In genomic region chr1:232534552-232535517, GRCh38 we compare ENCODE assay signal across 31 cellular contexts.
"Had no signal": no experiment of that assay in that cellular context is flagged by ENCODE, and none has a peak within 500 bp of the region (broad histone marks: within the 10 kb centered on the region; RNA-seq: fewer than 3 reads in every experiment).

No MANE protein-coding gene starts in this region.

- H3K36me3 ChIP-seq: brain microvascular endothelial cell, neutrophil, thoracic aorta, uterus, WERI-Rb-1 had no signal

- H3K27me3 Mint-ChIP-seq: type B pancreatic cell had no signal

- H3K4me1 Mint-ChIP-seq: activated naive CD8-positive, alpha-beta T cell treated with anti-CD3 and anti-CD28 coated beads for 36 hours had no signal

- H3K4me3 Mint-ChIP-seq: activated naive CD4-positive, alpha-beta T cell treated with anti-CD3 and anti-CD28 coated beads for 36 hours; activated naive CD8-positive, alpha-beta T cell treated with anti-CD3 and anti-CD28 coated beads for 36 hours; activated T-helper 1 cell treated with anti-CD3 and anti-CD28 coated beads, Interleukin-12 subunit alpha, Interleukin-12 subunit beta, Interleukin-2, Interleukin-4 antibody, amounts not matched to agents 30 ng/mL and 10 ng/mL and 1 ng/mL, durations not matched to agents 14 hours and 24 hours and 36 hours; natural killer cell; T-helper 1 cell treated with Interleukin-12 subunit alpha and Interleukin-12 subunit beta and Interleukin-4 antibody, amounts not matched to agents 30 μg/mL and 1 μg/mL, for 36 hours; type B pancreatic cell had no signal

- H3K27ac ChIP-seq: brain microvascular endothelial cell, epithelial cell of prostate, esophagus squamous epithelium, neutrophil, skin epidermis, thoracic aorta, uterus, WERI-Rb-1 had no signal

- H3K4me3 ChIP-seq: esophagus squamous epithelium, skin epidermis, thoracic aorta, uterus had no signal

- FAIRE-seq: astrocyte, frontal cortex, islet of Langerhans had no signal

- H3K27me3 ChIP-seq: brain microvascular endothelial cell, esophagus squamous epithelium, neutrophil, uterus had no signal

- H3K4me1 ChIP-seq: uterus had no signal

- ATAC-seq: activated CD4-positive, CD25-positive, alpha-beta regulatory T cell treated with anti-CD3 and anti-CD28 coated beads, Interleukin-2, amount 50 U/mL, for 24 hours; natural killer cell; sciatic nerve; stimulated activated naive CD8-positive, alpha-beta T cell treated with anti-CD3 and anti-CD28 coated beads, Interleukin-15, Interleukin-2, amounts not matched to agents 100 U/mL and 50 U/mL, for 24 hours had no signal

- DNase-seq: activated CD4-positive, alpha-beta T cell treated with anti-CD3 and anti-CD28 coated beads for 48 hours; activated CD4-positive, alpha-beta T cell treated with anti-CD3 and anti-CD28 coated beads, Interleukin-2, amount 50 U/mL, for 48 hours; activated CD8-positive, alpha-beta memory T cell treated with anti-CD3 and anti-CD28 coated beads for 24 hours; activated effector memory CD4-positive, alpha-beta T cell treated with anti-CD3 and anti-CD28 coated beads, Interleukin-2, amount 50 U/mL, for 16 hours; activated naive CD4-positive, alpha-beta T cell treated with anti-CD3 and anti-CD28 coated beads for 36 hours; activated naive CD8-positive, alpha-beta T cell treated with anti-CD3 and anti-CD28 coated beads for 36 hours; activated T-cell treated with anti-CD3 and anti-CD28 coated beads, Interleukin-2, amount 50 U/mL, for 1 hour; brain microvascular endothelial cell; caudate nucleus; esophagus squamous epithelium; mammary epithelial cell; natural killer cell; stimulated activated CD4-positive, alpha-beta T cell treated with anti-CD3 and anti-CD28 coated beads, Interleukin-12 subunit alpha, Interleukin-12 subunit beta, amount 100 ng/mL, for 4 hours; stimulated activated CD4-positive, alpha-beta T cell treated with anti-CD3 and anti-CD28 coated beads, Interleukin-4, amount 100 ng/mL, for 1 hour; stimulated activated naive CD8-positive, alpha-beta T cell treated with anti-CD3 and anti-CD28 coated beads, Interleukin-15, Interleukin-2, amounts not matched to agents 100 U/mL and 50 U/mL, for 24 hours; SW 1271; T1000; uterus; WERI-Rb-1 had no signal

- H3K9me3 ChIP-seq: esophagus squamous epithelium, neutrophil, thoracic aorta, uterus had no signal

- H3K9me3 Mint-ChIP-seq: activated naive CD4-positive, alpha-beta T cell treated with anti-CD3 and anti-CD28 coated beads for 36 hours; activated naive CD8-positive, alpha-beta T cell treated with anti-CD3 and anti-CD28 coated beads for 36 hours; activated T-helper 1 cell treated with anti-CD3 and anti-CD28 coated beads, Interleukin-12 subunit alpha, Interleukin-12 subunit beta, Interleukin-2, Interleukin-4 antibody, amounts not matched to agents 30 ng/mL and 10 ng/mL and 1 ng/mL, durations not matched to agents 14 hours and 24 hours and 36 hours; natural killer cell; T-helper 1 cell treated with Interleukin-12 subunit alpha and Interleukin-12 subunit beta and Interleukin-4 antibody, amounts not matched to agents 30 μg/mL and 1 μg/mL, for 36 hours had no signal

- H3K27ac Mint-ChIP-seq: activated naive CD4-positive, alpha-beta T cell treated with anti-CD3 and anti-CD28 coated beads for 36 hours; activated naive CD8-positive, alpha-beta T cell treated with anti-CD3 and anti-CD28 coated beads for 36 hours; activated T-helper 1 cell treated with anti-CD3 and anti-CD28 coated beads, Interleukin-12 subunit alpha, Interleukin-12 subunit beta, Interleukin-2, Interleukin-4 antibody, amounts not matched to agents 30 ng/mL and 10 ng/mL and 1 ng/mL, durations not matched to agents 14 hours and 24 hours and 36 hours; natural killer cell; T-helper 1 cell treated with Interleukin-12 subunit alpha and Interleukin-12 subunit beta and Interleukin-4 antibody, amounts not matched to agents 30 μg/mL and 1 μg/mL, for 36 hours had no signal

- H3K36me3 Mint-ChIP-seq: activated naive CD8-positive, alpha-beta T cell treated with anti-CD3 and anti-CD28 coated beads for 36 hours; natural killer cell had no signal
